34 cellular contexts compared by ENCODE assay signal in the genomic region with DNA sequence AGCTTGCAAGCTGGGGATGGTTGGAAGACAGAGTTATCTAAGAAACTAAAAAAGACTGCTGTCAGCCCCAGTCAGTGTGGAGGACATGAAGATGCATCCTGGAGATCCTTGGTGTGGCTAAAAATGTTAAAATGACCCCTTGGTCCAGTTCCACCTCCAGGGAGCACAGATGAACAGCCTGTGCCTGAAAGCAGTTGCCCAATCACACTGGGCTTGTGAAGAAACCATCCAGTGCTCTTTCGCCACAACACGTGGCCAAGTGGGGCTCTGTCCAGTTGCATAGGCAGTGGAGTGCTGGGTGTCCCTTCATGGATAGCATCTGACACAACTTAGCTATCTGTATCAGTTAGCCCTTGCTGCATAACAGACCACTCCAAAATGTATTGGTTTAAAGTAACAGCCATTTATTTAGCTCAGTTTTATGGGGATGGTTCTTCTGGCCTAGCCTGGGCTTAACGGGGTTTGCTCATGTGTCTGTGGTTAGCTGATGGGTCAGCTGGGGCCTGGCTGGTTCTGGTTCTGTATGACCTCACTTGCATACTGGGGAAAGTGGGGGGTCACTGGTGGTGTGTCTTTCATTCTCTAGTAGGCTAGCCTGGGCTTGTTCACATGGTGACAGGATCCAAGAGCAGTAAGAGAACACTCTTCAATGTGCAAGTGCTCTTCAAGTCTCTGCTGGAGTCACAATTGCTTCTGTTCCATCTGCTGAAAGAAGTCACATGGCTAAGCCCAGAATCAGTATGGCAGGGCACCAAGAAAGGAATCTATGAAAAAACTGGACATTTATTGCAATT.
DNase-seq lines count a peak whose midpoint lies in the region; ATAC-seq, FAIRE-seq and TF ChIP-seq lines count a peak whose summit lies in the region.
"Had no signal": no experiment of that assay in that cellular context is flagged by ENCODE, and none has a peak within 500 bp of the region (broad histone marks: within the 10 kb centered on the region; RNA-seq: fewer than 3 reads in every experiment).

No MANE protein-coding gene starts in this region.

- no peaks in the 10 kb centered on the region for H3K9me3 ChIP-seq in breast epithelium
- H3K9me3 ChIP-seq in thyroid gland: no peaks in the 10 kb centered on the region
- H3K9me3 ChIP-seq: BE2C, transverse colon had no signal

- no peak for ATAC-seq in HG03432 (IDR thresholded peaks at IDR 0.05; ENCODE audit: unreplicated experiment)
- ATAC-seq in HG03025 (IDR thresholded peaks at IDR 0.05; ENCODE audit: low FRiP score, unreplicated experiment): no peak
- ATAC-seq: effector memory CD8-positive, alpha-beta T cell had no signal

- H3K36me3 ChIP-seq in breast epithelium (no peaks in the 10 kb centered on the region), bronchial epithelial cell (ENCODE audit: control insufficient read depth, insufficient read depth, low read length) (no peaks in the 10 kb centered on the region), thyroid gland (no peaks in the 10 kb centered on the region)
- H3K36me3 ChIP-seq: BE2C, transverse colon had no signal

- 83 to 87% methylated on average over 3 of the region's 3 CpGs for WGBS in thyroid gland, 2 donors

- no peak overlapping the region for H3K4me3 Mint-ChIP-seq in MCF 10A (ENCODE audit: unreplicated experiment)
- H3K4me3 Mint-ChIP-seq: activated CD4-positive, alpha-beta memory T cell treated with anti-CD3 and anti-CD28 coated beads for 36 hours; activated naive CD4-positive, alpha-beta T cell treated with anti-CD3 and anti-CD28 coated beads, Interleukin-2, amount 10 ng/mL, durations not matched to agents 7 days and 5 days; activated T-helper 1 cell treated with anti-CD3 and anti-CD28 coated beads, Interleukin-12 subunit alpha, Interleukin-12 subunit beta, Interleukin-2, Interleukin-4 antibody, amounts not matched to agents 30 ng/mL and 10 ng/mL and 1 ng/mL, durations not matched to agents 14 hours and 24 hours and 36 hours; effector memory CD8-positive, alpha-beta T cell; immature natural killer cell had no signal

- H3K9me3 Mint-ChIP-seq in MCF 10A (ENCODE audit: unreplicated experiment): no peaks in the 10 kb centered on the region
- H3K9me3 Mint-ChIP-seq: activated CD4-positive, alpha-beta memory T cell treated with anti-CD3 and anti-CD28 coated beads for 36 hours; activated naive CD4-positive, alpha-beta T cell treated with anti-CD3 and anti-CD28 coated beads, Interleukin-2, amount 10 ng/mL, durations not matched to agents 7 days and 5 days; activated T-helper 1 cell treated with anti-CD3 and anti-CD28 coated beads, Interleukin-12 subunit alpha, Interleukin-12 subunit beta, Interleukin-2, Interleukin-4 antibody, amounts not matched to agents 30 ng/mL and 10 ng/mL and 1 ng/mL, durations not matched to agents 14 hours and 24 hours and 36 hours; effector memory CD8-positive, alpha-beta T cell; immature natural killer cell had no signal

- H3K27me3 Mint-ChIP-seq in MCF 10A (ENCODE audit: insufficient read depth, unreplicated experiment): no peaks in the 10 kb centered on the region
- H3K27me3 Mint-ChIP-seq: activated CD4-positive, alpha-beta memory T cell treated with anti-CD3 and anti-CD28 coated beads for 36 hours; activated naive CD4-positive, alpha-beta T cell treated with anti-CD3 and anti-CD28 coated beads, Interleukin-2, amount 10 ng/mL, durations not matched to agents 7 days and 5 days; effector memory CD8-positive, alpha-beta T cell had no signal

- DNase-seq in MCF 10A (ENCODE audit: unreplicated experiment) (peak; percentile 29), breast epithelium (ENCODE audit: low spot score in 2 of 2) (no peak), NB4 (ENCODE audit: low read depth) (peak; percentile 9), bronchial epithelial cell (ENCODE audit: low read depth) (no peak), thyroid gland (peak; percentile 13 to 17), CD1c-positive myeloid dendritic cell (ENCODE audit: extremely low spot score) (no peak)
- DNase-seq: activated CD4-positive, alpha-beta memory T cell treated with anti-CD3 and anti-CD28 coated beads for 36 hours; activated CD4-positive, CD25-positive, alpha-beta regulatory T cell treated with anti-CD3 and anti-CD28 coated beads, Interleukin-2, amount 50 U/mL, for 72 hours; activated CD8-positive, alpha-beta memory T cell treated with anti-CD3 and anti-CD28 coated beads, Interleukin-2, amount 50 U/mL, for 4 hours; activated naive CD4-positive, alpha-beta T cell treated with anti-CD3 and anti-CD28 coated beads, Interleukin-2, amount 10 ng/mL, durations not matched to agents 7 days and 5 days; amygdala; BE2C; cortex of kidney; DMS53; effector memory CD8-positive, alpha-beta T cell; erythroblast; GDM1; H7; hypothalamus; immature natural killer cell; NCI-H1092; NCI-H1694 treated with DMSO at 0.1 percent for 48 hours; NCI-H774; nucleus accumbens; RPMI8226; small intestine; stimulated activated CD4-positive, alpha-beta T cell treated with anti-CD3 and anti-CD28 coated beads, Interleukin-1b, Interleukin-23, amount 100 ng/mL, for 48 hours; stimulated activated CD8-positive, alpha-beta memory T cell treated with anti-CD3 and anti-CD28 coated beads, Interleukin-4, amount 100 ng/mL, for 48 hours; transverse colon had no signal

- H3K4me1 Mint-ChIP-seq in MCF 10A (ENCODE audit: insufficient read depth, unreplicated experiment): no peaks in the 10 kb centered on the region

- H3K4me3 ChIP-seq in breast epithelium (no peak overlapping the region), NB4 (ENCODE audit: low read depth, low read length) (no peak overlapping the region), bronchial epithelial cell (ENCODE audit: low read depth, low read length) (no peak overlapping the region), thyroid gland (replicated peaks in 1 of 3) (no peak overlapping the region)
- H3K4me3 ChIP-seq: transverse colon had no signal

- POLR2A ChIA-PET in MCF 10A (lab: Yijun Ruan, JAX): no interaction called here

- no peak overlapping the region for H3K27ac ChIP-seq in breast epithelium
- H3K27ac ChIP-seq in thyroid gland: no peak overlapping the region
- H3K27ac ChIP-seq: KMS-11, transverse colon had no signal

- no TSS peak for BruUV-seq in MCF 10A (replicated peaks; lab: Mats Ljungman, UMichigan)

- TF ChIP-seq CTCF in MCF 10A (IDR thresholded peaks at IDR 0.05; ENCODE audit: unreplicated experiment): no peak
- TF ChIP-seq CTCF in breast epithelium (IDR thresholded peaks at IDR 0.05): no peak
- TF ChIP-seq CTCF in NB4 (IDR thresholded peaks at IDR 0.05; ENCODE audit: low read depth, low read length): no peak
- no peak for TF ChIP-seq CTCF in bronchial epithelial cell (IDR thresholded peaks at IDR 0.05; ENCODE audit: insufficient read depth, low read length, severe bottlenecking)
- no peak for TF ChIP-seq CTCF in thyroid gland (IDR thresholded peaks at IDR 0.05)

- CTCF ChIA-PET in MCF 10A (lab: Yijun Ruan, JAX): interaction anchor here (0.6 to 1.5 kb wide), 5 partner anchors 10 to 659 kb away, joined by 3 to 8 read pairs (median 4); no protein-coding TSS in a partner anchor

- intact Hi-C loops in MCF 10A (cut with micrococcal nuclease) (no loop called here), breast epithelium (cut with DNase I; ENCODE audit: low total_unique reads) (no loop called here), thyroid gland (cut with DNase I) (no loop called here)

- FAIRE-seq in bronchial epithelial cell (lab: Jason Lieb, UNC): peak; percentile 66
- FAIRE-seq: HTR-8/SVneo, small intestine had no signal

- H3K27me3 ChIP-seq in breast epithelium: no peaks in the 10 kb centered on the region
- H3K27me3 ChIP-seq in bronchial epithelial cell (ENCODE audit: control insufficient read depth, insufficient read depth, low read length): no peaks in the 10 kb centered on the region
- no peaks in the 10 kb centered on the region for H3K27me3 ChIP-seq in thyroid gland
- H3K27me3 ChIP-seq: BE2C, transverse colon had no signal

- peaks cover 9% of the 10 kb centered on the region for H3K36me3 Mint-ChIP-seq in MCF 10A (ENCODE audit: insufficient read depth, unreplicated experiment)
- H3K36me3 Mint-ChIP-seq: activated CD4-positive, alpha-beta memory T cell treated with anti-CD3 and anti-CD28 coated beads for 36 hours; activated naive CD4-positive, alpha-beta T cell treated with anti-CD3 and anti-CD28 coated beads, Interleukin-2, amount 10 ng/mL, durations not matched to agents 7 days and 5 days had no signal

- H3K4me1 ChIP-seq in breast epithelium (no peaks in the 10 kb centered on the region), thyroid gland (no peaks in the 10 kb centered on the region)
- H3K4me1 ChIP-seq: BE2C, transverse colon had no signal

- no peak for TF ChIP-seq POLR2A in breast epithelium (IDR thresholded peaks at IDR 0.05)
- no peak for TF ChIP-seq POLR2A in NB4 (IDR thresholded peaks at IDR 0.05; ENCODE audit: extremely low read depth, insufficient read length)
- no peak for TF ChIP-seq POLR2A in thyroid gland (IDR thresholded peaks at IDR 0.05)

- no peak overlapping the region for H3K27ac Mint-ChIP-seq in MCF 10A (ENCODE audit: low read depth, unreplicated experiment)
- H3K27ac Mint-ChIP-seq: activated CD4-positive, alpha-beta memory T cell treated with anti-CD3 and anti-CD28 coated beads for 36 hours; activated naive CD4-positive, alpha-beta T cell treated with anti-CD3 and anti-CD28 coated beads, Interleukin-2, amount 10 ng/mL, durations not matched to agents 7 days and 5 days; activated T-helper 1 cell treated with anti-CD3 and anti-CD28 coated beads, Interleukin-12 subunit alpha, Interleukin-12 subunit beta, Interleukin-2, Interleukin-4 antibody, amounts not matched to agents 30 ng/mL and 10 ng/mL and 1 ng/mL, durations not matched to agents 14 hours and 24 hours and 36 hours; effector memory CD8-positive, alpha-beta T cell had no signal

Comparison
In these comparisons a context has a peak if more than half of its experiments do, and no peak if none do; other contexts are left out.
1. DNase-seq: peak in MCF 10A (single experiment), NB4 (single experiment) and thyroid gland (2 of 2); none in breast epithelium (0 of 2), bronchial epithelial cell (single experiment) and CD1c-positive myeloid dendritic cell (single experiment).